34 cellular contexts compared by ENCODE assay signal in the genomic region with DNA sequence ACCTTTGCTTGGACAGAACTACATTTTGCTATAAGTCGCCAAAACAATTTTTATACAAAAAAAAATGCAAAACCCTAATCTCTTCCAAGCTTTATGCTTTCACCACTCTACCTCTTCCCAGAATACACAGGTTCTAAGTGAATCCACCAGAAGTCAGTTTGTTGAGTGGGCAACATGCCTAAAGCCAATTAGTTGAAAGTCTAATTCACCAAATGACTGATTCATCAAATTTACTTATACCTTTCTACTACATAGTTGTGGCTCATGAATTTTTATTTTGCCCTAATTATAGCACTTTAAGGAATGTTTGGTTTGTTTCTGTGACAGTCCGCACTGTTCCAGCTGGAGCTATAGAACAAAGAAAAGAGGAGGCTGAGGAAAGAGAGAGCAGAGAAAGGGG.
"Had no signal": no experiment of that assay in that cellular context is flagged by ENCODE, and none has a peak within 500 bp of the region (broad histone marks: within the 10 kb centered on the region; RNA-seq: fewer than 3 reads in every experiment).

No MANE protein-coding gene starts in this region.

- H3K79me2 ChIP-seq: parathyroid adenoma had no signal

- H3K27me3 ChIP-seq: ascending aorta, brain microvascular endothelial cell, heart left ventricle, right atrium auricular region, stomach, thyroid gland, upper lobe of left lung, vagina had no signal

- H3K9ac ChIP-seq: parathyroid adenoma had no signal

- H3K27me3 Mint-ChIP-seq: activated naive CD8-positive, alpha-beta T cell treated with anti-CD3 and anti-CD28 coated beads, Interleukin-2, amount 10 ng/mL, durations not matched to agents 7 days and 5 days; effector memory CD8-positive, alpha-beta T cell; memory B cell; naive thymus-derived CD8-positive, alpha-beta T cell; stimulated activated memory B cell treated with anti-CD40 and anti-IgM and Interleukin-4, amounts not matched to agents 10 μg/mL and 1 μg/mL and 100 μg/mL, for 72 hours had no signal

- DNase-seq: activated CD4-positive, alpha-beta T cell treated with anti-CD3 and anti-CD28 coated beads for 4 hours; activated CD4-positive, alpha-beta T cell treated with anti-CD3 and anti-CD28 coated beads, Interleukin-2, amount 50 U/mL, for 4 hours; activated effector memory CD4-positive, alpha-beta T cell treated with Interleukin-2 at 50 U/mL for 16 hours; activated naive CD4-positive, alpha-beta T cell treated with Interleukin-2 at 50 U/mL for 16 hours; activated naive CD8-positive, alpha-beta T cell treated with anti-CD3 and anti-CD28 coated beads, Interleukin-2, amount 10 ng/mL, durations not matched to agents 7 days and 5 days; activated T-cell treated with anti-CD3 and anti-CD28 coated beads for 4 hours; activated T-cell treated with anti-CD3 and anti-CD28 coated beads, Interleukin-2, amount 50 U/mL, for 72 hours; brain microvascular endothelial cell; cortex of kidney; effector memory CD8-positive, alpha-beta T cell; heart left ventricle; hypothalamus; immature natural killer cell; midbrain; naive thymus-derived CD8-positive, alpha-beta T cell; nucleus accumbens; psoas muscle; stimulated activated CD4-positive, alpha-beta T cell treated with anti-CD3 and anti-CD28 coated beads, Interleukin-1b, Interleukin-23, amount 100 ng/mL, for 48 hours; stimulated activated CD4-positive, alpha-beta T cell treated with anti-CD3 and anti-CD28 coated beads, Interleukin-4, amount 100 ng/mL, for 4 hours; stimulated activated CD8-positive, alpha-beta memory T cell treated with anti-CD3 and anti-CD28 coated beads, Interleukin-4, amount 100 ng/mL, for 48 hours; stomach; T-helper 9 cell; thyroid gland; upper lobe of left lung had no signal

- H3K4me1 Mint-ChIP-seq: immature natural killer cell had no signal

- H3K9me3 ChIP-seq: ascending aorta, heart left ventricle, psoas muscle, right atrium auricular region, stomach, thyroid gland, upper lobe of left lung, vagina had no signal

- H3K9me3 Mint-ChIP-seq: memory B cell; stimulated activated memory B cell treated with anti-CD40 and anti-IgM and Interleukin-4, amounts not matched to agents 10 μg/mL and 1 μg/mL and 100 μg/mL, for 72 hours had no signal

- FAIRE-seq: TTC549 had no signal

- H3K4me1 ChIP-seq: parathyroid adenoma, thyroid gland had no signal

- H3K27ac ChIP-seq: brain microvascular endothelial cell, heart left ventricle, parathyroid adenoma, psoas muscle, right atrium auricular region, stomach, thyroid gland, upper lobe of left lung, vagina, VCaP had no signal

- H3K27ac Mint-ChIP-seq: activated naive CD8-positive, alpha-beta T cell treated with anti-CD3 and anti-CD28 coated beads, Interleukin-2, amount 10 ng/mL, durations not matched to agents 7 days and 5 days; activated T-cell treated with anti-CD3 and anti-CD28 coated beads, Interleukin-2, amount 50 U/mL, for 72 hours; effector memory CD8-positive, alpha-beta T cell; immature natural killer cell; memory B cell; naive thymus-derived CD8-positive, alpha-beta T cell; stimulated activated memory B cell treated with anti-CD40 and anti-IgM and Interleukin-4, amounts not matched to agents 10 μg/mL and 1 μg/mL and 100 μg/mL, for 72 hours had no signal

- H3K4me3 ChIP-seq: ascending aorta, heart left ventricle, psoas muscle, right atrium auricular region, smooth muscle cell, stomach, thyroid gland, upper lobe of left lung, vagina had no signal

- H3K4me2 ChIP-seq: smooth muscle cell had no signal

- ATAC-seq: activated T-cell treated with anti-CD3 and anti-CD28 coated beads, Interleukin-2, amount 50 U/mL, for 72 hours; effector memory CD8-positive, alpha-beta T cell; heart left ventricle; naive thymus-derived CD8-positive, alpha-beta T cell; psoas muscle; stimulated activated memory B cell treated with anti-CD40 and anti-IgM and Interleukin-4, amounts not matched to agents 10 μg/mL and 1 μg/mL and 100 μg/mL, for 72 hours had no signal

- H3K36me3 Mint-ChIP-seq: immature natural killer cell; memory B cell; stimulated activated memory B cell treated with anti-CD40 and anti-IgM and Interleukin-4, amounts not matched to agents 10 μg/mL and 1 μg/mL and 100 μg/mL, for 72 hours had no signal

- H3K36me3 ChIP-seq: ascending aorta, brain microvascular endothelial cell, heart left ventricle, right atrium auricular region, stomach, thyroid gland, upper lobe of left lung, vagina had no signal

- H3K4me3 Mint-ChIP-seq: activated naive CD8-positive, alpha-beta T cell treated with anti-CD3 and anti-CD28 coated beads, Interleukin-2, amount 10 ng/mL, durations not matched to agents 7 days and 5 days; activated T-cell treated with anti-CD3 and anti-CD28 coated beads, Interleukin-2, amount 50 U/mL, for 72 hours; effector memory CD8-positive, alpha-beta T cell; immature natural killer cell; memory B cell; naive thymus-derived CD8-positive, alpha-beta T cell; neural crest cell; stimulated activated memory B cell treated with anti-CD40 and anti-IgM and Interleukin-4, amounts not matched to agents 10 μg/mL and 1 μg/mL and 100 μg/mL, for 72 hours had no signal

- H2AFZ ChIP-seq: parathyroid adenoma had no signal
